Comparison of ENCODE assay signal across 11 cellular contexts in the genomic region with DNA sequence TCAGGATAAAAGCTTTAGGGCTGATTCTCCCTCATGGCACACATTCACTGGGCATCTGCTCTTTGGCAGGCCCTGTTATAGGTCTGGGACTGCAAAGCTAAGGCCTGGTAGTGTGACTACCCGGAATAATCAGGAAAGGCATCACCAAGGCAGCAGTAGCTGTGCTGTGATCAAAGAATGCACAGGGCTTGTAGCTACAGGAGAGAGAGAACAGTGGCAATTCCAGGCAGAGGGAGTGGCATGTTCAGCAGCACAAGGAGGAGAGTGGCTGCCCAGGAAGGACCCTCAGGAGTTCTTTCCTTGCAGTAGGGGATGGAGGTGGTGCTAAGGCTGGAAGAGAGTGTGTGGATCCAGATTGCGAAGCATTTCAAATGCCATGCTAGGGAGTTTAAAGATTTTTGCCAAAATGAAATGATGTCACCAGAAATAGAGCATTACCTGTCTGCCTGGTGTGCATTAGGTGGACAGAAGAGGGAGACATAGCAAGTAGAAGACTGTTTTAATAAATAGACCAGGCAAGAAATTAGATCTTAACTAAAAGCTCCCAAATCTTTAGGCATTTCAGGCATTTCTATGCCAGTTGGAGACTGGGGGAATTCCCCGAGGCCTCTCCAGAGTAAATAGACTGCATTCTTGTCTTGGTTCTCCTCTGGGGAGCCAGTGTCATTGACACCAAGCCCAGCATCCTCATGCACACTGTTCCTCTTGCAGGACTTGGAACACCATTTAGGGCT.
DNase-seq lines count a peak whose midpoint lies in the region; ATAC-seq, FAIRE-seq and TF ChIP-seq lines count a peak whose summit lies in the region.
"Had no signal": no experiment of that assay in that cellular context is flagged by ENCODE, and none has a peak within 500 bp of the region (broad histone marks: within the 10 kb centered on the region; RNA-seq: fewer than 3 reads in every experiment).

No MANE protein-coding gene starts in this region.

- peak overlapping the region; percentile 88 for H3K27ac Mint-ChIP-seq in GM23338
- H3K27ac Mint-ChIP-seq in activated naive CD4-positive, alpha-beta T cell treated with anti-CD3 and anti-CD28 coated beads, Interleukin-2, amount 50 U/mL, for 72 hours = peak overlapping the region in 1 of 2 donors; percentile 86
- H3K27ac Mint-ChIP-seq: T-helper 2 cell treated with Interferon-gamma antibody and Interleukin-4, amounts not matched to agents 5 μg/mL and 100 μg/mL, for 36 hours had no signal

- H3K4me2 ChIP-seq in A549 = no peak overlapping the region; the same call in 2 of the 3 replicates
- H3K4me2 ChIP-seq in GM23338 = peak overlapping the region; percentile 31

- H2AFZ ChIP-seq in GM23338 = no peak overlapping the region

- POLR2A ChIA-PET in A549 (lab: Yijun Ruan, JAX) = no interaction called here

- FAIRE-seq in A549 (lab: Jason Lieb, UNC) = no peak

- H3K9me3 Mint-ChIP-seq in GM23338 = no peaks in the 10 kb centered on the region
- no peaks in the 10 kb centered on the region for H3K9me3 Mint-ChIP-seq in activated naive CD4-positive, alpha-beta T cell treated with anti-CD3 and anti-CD28 coated beads, Interleukin-2, amount 50 U/mL, for 72 hours
- H3K9me3 Mint-ChIP-seq: central memory CD8-positive, alpha-beta T cell; T-helper 2 cell treated with Interferon-gamma antibody and Interleukin-4, amounts not matched to agents 5 μg/mL and 100 μg/mL, for 36 hours had no signal

- H4K20me1 ChIP-seq in GM23338 (replicated peaks; ENCODE audit: insufficient read depth) = no peaks in the 10 kb centered on the region; the same call in 1 of the 2 replicates

- H3K79me2 ChIP-seq in GM23338 (replicated peaks; ENCODE audit: insufficient read depth) = no peaks in the 10 kb centered on the region

- TF ChIP-seq EP300 in A549 (IDR thresholded peaks at IDR 0.05) = no peak

- ATAC-seq in A549 (peak in 1 of 2 experiments; percentile 50; a peak in 3 of 6 replicates), GM23338 (peak; percentile 55), GM18519 (IDR thresholded peaks at IDR 0.05; ENCODE audit: low FRiP score, unreplicated experiment) (no peak), HG03521 (IDR thresholded peaks at IDR 0.05; ENCODE audit: unreplicated experiment) (no peak)
- no peak for ATAC-seq in activated naive CD4-positive, alpha-beta T cell treated with anti-CD3 and anti-CD28 coated beads, Interleukin-2, amount 50 U/mL, for 72 hours

- H3K9ac ChIP-seq in iPS-18a (ENCODE audit: low read length) = no peak overlapping the region

- no peak; the same call in 2 of the 3 replicates for TF ChIP-seq CTCF in A549 (IDR thresholded peaks at IDR 0.05)
- TF ChIP-seq CTCF in GM23338 (conservative IDR thresholded peaks at IDR 0.05; ENCODE audit: low read depth in 2 of 2) = peak in 1 of 2 experiments; percentile 19; a peak in 1 of 4 replicates

- H3K9me3 ChIP-seq in A549 = no peaks in the 10 kb centered on the region
- no peaks in the 10 kb centered on the region for H3K9me3 ChIP-seq in iPS-18a (ENCODE audit: control insufficient read depth, low read depth, low read length)

- TF ChIP-seq POLR2A in A549 (IDR thresholded peaks at IDR 0.05; ENCODE audit: low read length) = no peak

- DNase-seq in A549 (ENCODE audit: low read depth in 1 of 2, low spot score in 1 of 2) = no peak
- peak; percentile 70 for DNase-seq in GM23338 (ENCODE audit: low spot score)
- DNase-seq in activated naive CD4-positive, alpha-beta T cell treated with anti-CD3 and anti-CD28 coated beads, Interleukin-2, amount 50 U/mL, for 72 hours (ENCODE audit: low spot score in 2 of 2) = no peak
- DNase-seq in RKO (ENCODE audit: low spot score) = no peak
- DNase-seq: DMS 273 treated with DMSO at 0.1 percent for 48 hours had no signal

- H3K4me1 Mint-ChIP-seq in GM23338 = peaks cover 39% of the 10 kb centered on the region
- H3K4me1 Mint-ChIP-seq: central memory CD8-positive, alpha-beta T cell had no signal

- H3K36me3 ChIP-seq in GM23338 (ENCODE audit: insufficient read depth) (peaks cover 4% of the 10 kb centered on the region), iPS-18a (ENCODE audit: control insufficient read depth, low read depth, low read length) (peaks cover 45% of the 10 kb centered on the region)

- H3K27me3 Mint-ChIP-seq in GM23338 (ENCODE audit: insufficient read depth, low read depth, poor library complexity) = peaks cover 6% of the 10 kb centered on the region
- H3K27me3 Mint-ChIP-seq: central memory CD8-positive, alpha-beta T cell had no signal

- WGBS in A549 (ENCODE audit: missing lambda C conversion rate) = 59% methylated on average over 3 of the region's 3 CpGs

- peaks cover 6% of the 10 kb centered on the region; the same call in 1 of the 2 replicates for H3F3A ChIP-seq in GM23338 (replicated peaks; ENCODE audit: low read depth)

- no peak overlapping the region for H3K27ac ChIP-seq in A549
- H3K27ac ChIP-seq in GM23338 (ENCODE audit: low read depth) = peak overlapping the region; percentile 90
- peak overlapping the region; percentile 26 for H3K27ac ChIP-seq in angular gyrus (ENCODE audit: low read depth, low read length)
- peak overlapping the region; percentile 68 for H3K27ac ChIP-seq in iPS-18a (ENCODE audit: low read length)

- H3K9me2 ChIP-seq in GM23338 (ENCODE audit: insufficient read depth) = no peaks in the 10 kb centered on the region

- H3K4me1 ChIP-seq in A549 = peaks cover 16% of the 10 kb centered on the region; the same call in 2 of the 3 replicates
- H3K4me1 ChIP-seq in GM23338 (ENCODE audit: insufficient read depth) = peaks cover 21% of the 10 kb centered on the region
- peaks cover 32% of the 10 kb centered on the region for H3K4me1 ChIP-seq in iPS-18a (ENCODE audit: control insufficient read depth, low read depth, low read length)

- H3K27me3 ChIP-seq in GM23338 (ENCODE audit: insufficient read depth) (no peaks in the 10 kb centered on the region), iPS-18a (ENCODE audit: control insufficient read depth, insufficient read depth, low read length) (no peaks in the 10 kb centered on the region)

- H3K4me3 ChIP-seq in A549 = no peak overlapping the region
- H3K4me3 ChIP-seq in GM23338 = peak overlapping the region; percentile 21; the same call in 1 of the 2 replicates
- no peak overlapping the region for H3K4me3 ChIP-seq in iPS-18a (ENCODE audit: low read length)

- CTCF ChIA-PET in A549 (lab: Yijun Ruan, JAX) = interaction anchor here (0.6 to 8.8 kb wide), 15 partner anchors 8 to 283 kb away, joined by 3 to 88 read pairs (median 4); partner anchors contain the start of gene CRB2

- peaks cover 67% of the 10 kb centered on the region for H3K36me3 Mint-ChIP-seq in GM23338 (ENCODE audit: low read depth)
- H3K36me3 Mint-ChIP-seq in activated naive CD4-positive, alpha-beta T cell treated with anti-CD3 and anti-CD28 coated beads, Interleukin-2, amount 50 U/mL, for 72 hours = no peaks in the 10 kb centered on the region

- no peak overlapping the region for H3K4me3 Mint-ChIP-seq in GM23338
- H3K4me3 Mint-ChIP-seq: central memory CD8-positive, alpha-beta T cell; T-helper 2 cell treated with Interferon-gamma antibody and Interleukin-4, amounts not matched to agents 5 μg/mL and 100 μg/mL, for 36 hours had no signal

- TF ChIP-seq RAD21 in A549 (conservative IDR thresholded peaks at IDR 0.05 in 1 of 2, IDR thresholded peaks at IDR 0.05 in 1 of 2) = peak; percentile 27 to 34; a peak in 1 of 5 replicates

TF ChIP-seq in A549, 52 proteins besides CTCF, POLR2A, EP300 and RAD21:
- TF ChIP-seq SMC3 (IDR thresholded peaks at IDR 0.05) = peak; percentile 28; the same call in 1 of the 3 replicates
- TF ChIP-seq SREBF2 (IDR thresholded peaks at IDR 0.05) = no peak
- no peak for TF ChIP-seq NFE2L2 (conservative IDR thresholded peaks at IDR 0.05; ENCODE audit: low read length)

TF ChIP-seq in GM23338, 12 proteins besides CTCF, POLR2A, EP300 and RAD21 (continues in another document):
- no peak for TF ChIP-seq EZH2phosphoT487 (IDR thresholded peaks at IDR 0.05; ENCODE audit: unreplicated experiment)
- no peak for TF ChIP-seq STAT1 (IDR thresholded peaks at IDR 0.05; ENCODE audit: unreplicated experiment)
- no peak for TF ChIP-seq ZNF331 (CRISPR knock-in tag; IDR thresholded peaks at IDR 0.05; ENCODE audit: low read depth)

Comparison
In these comparisons a context has a peak if more than half of its experiments do, and no peak if none do; other contexts are left out.
1. H3K27ac ChIP-seq: peak in GM23338 (single experiment), angular gyrus (single experiment) and iPS-18a (single experiment); none in A549 (0 of 2).